ENCODE assay signal across 8 cellular contexts in the genomic region with DNA sequence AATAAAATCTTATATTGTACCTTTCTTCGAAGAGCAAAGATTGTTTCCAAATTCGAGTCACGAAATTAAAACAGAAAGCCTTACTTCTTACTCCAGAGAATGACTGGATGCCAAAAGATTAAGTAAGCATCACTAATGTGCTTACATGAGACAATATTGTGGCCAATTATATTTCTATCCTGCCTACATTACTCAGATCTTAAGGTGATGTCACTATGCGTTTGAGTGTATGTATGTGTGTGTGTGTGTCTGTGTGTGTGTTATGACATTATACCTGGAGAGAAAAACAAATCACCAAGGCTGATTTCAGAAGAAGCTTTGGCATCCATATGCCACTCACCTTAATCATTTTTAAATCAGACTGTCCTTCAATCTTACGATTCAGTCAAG.
DNase-seq lines count a peak whose midpoint lies in the region; ATAC-seq lines count a peak whose summit lies in the region.

No MANE protein-coding gene starts in this region.

- peak; percentile 36 for ATAC-seq in activated CD8-positive, alpha-beta memory T cell treated with anti-CD3 and anti-CD28 coated beads, Interleukin-2, amount 10 ng/mL, durations not matched to agents 7 days and 5 days
- peak; percentile 13 for ATAC-seq in HG03457 (IDR thresholded peaks at IDR 0.05; ENCODE audit: unreplicated experiment)

- no peaks in the 10 kb centered on the region for H3K36me3 Mint-ChIP-seq in activated CD8-positive, alpha-beta memory T cell treated with anti-CD3 and anti-CD28 coated beads, Interleukin-2, amount 10 ng/mL, durations not matched to agents 7 days and 5 days
- H3K36me3 Mint-ChIP-seq in activated T-helper 1 cell treated with anti-CD3 and anti-CD28 coated beads, Interleukin-12 subunit alpha, Interleukin-12 subunit beta, Interleukin-2, Interleukin-4 antibody, amounts not matched to agents 30 ng/mL and 10 ng/mL and 1 ng/mL, durations not matched to agents 14 hours and 24 hours and 36 hours (ENCODE audit: low read depth) = no peaks in the 10 kb centered on the region

- peaks cover 12% of the 10 kb centered on the region for H3K4me1 Mint-ChIP-seq in activated CD8-positive, alpha-beta memory T cell treated with anti-CD3 and anti-CD28 coated beads, Interleukin-2, amount 10 ng/mL, durations not matched to agents 7 days and 5 days
- peaks cover 32% of the 10 kb centered on the region for H3K4me1 Mint-ChIP-seq in activated T-helper 1 cell treated with anti-CD3 and anti-CD28 coated beads, Interleukin-12 subunit alpha, Interleukin-12 subunit beta, Interleukin-2, Interleukin-4 antibody, amounts not matched to agents 30 ng/mL and 10 ng/mL and 1 ng/mL, durations not matched to agents 14 hours and 24 hours and 36 hours (ENCODE audit: low read depth)

- H3K27me3 Mint-ChIP-seq in activated CD8-positive, alpha-beta memory T cell treated with anti-CD3 and anti-CD28 coated beads, Interleukin-2, amount 10 ng/mL, durations not matched to agents 7 days and 5 days = no peaks in the 10 kb centered on the region
- H3K27me3 Mint-ChIP-seq in activated T-helper 1 cell treated with anti-CD3 and anti-CD28 coated beads, Interleukin-12 subunit alpha, Interleukin-12 subunit beta, Interleukin-2, Interleukin-4 antibody, amounts not matched to agents 30 ng/mL and 10 ng/mL and 1 ng/mL, durations not matched to agents 14 hours and 24 hours and 36 hours (ENCODE audit: insufficient read depth) = no peaks in the 10 kb centered on the region

- no peak for DNase-seq in activated CD8-positive, alpha-beta memory T cell treated with anti-CD3 and anti-CD28 coated beads, Interleukin-2, amount 10 ng/mL, durations not matched to agents 7 days and 5 days
- no peak for DNase-seq in activated CD8-positive, alpha-beta memory T cell treated with anti-CD3 and anti-CD28 coated beads, Interleukin-2, amount 50 U/mL, for 48 hours
- DNase-seq in activated T-helper 1 cell treated with anti-CD3 and anti-CD28 coated beads, Interleukin-12 subunit alpha, Interleukin-12 subunit beta, Interleukin-2, Interleukin-4 antibody, amounts not matched to agents 30 ng/mL and 10 ng/mL and 1 ng/mL, durations not matched to agents 14 hours and 24 hours and 36 hours (ENCODE audit: low spot score) = peak; percentile 21
- DNase-seq in non-pigmented ciliary epithelial cell (ENCODE audit: low read depth) (peak; percentile 65), hepatic stellate cell (ENCODE audit: low spot score) (no peak), NCI-H524 (lab: John Stamatoyannopoulos, UW) (no peak)
- DNase-seq in activated effector memory CD4-positive, alpha-beta T cell treated with Interleukin-2 at 50 U/mL for 16 hours = no peak

- H3K27ac Mint-ChIP-seq in activated CD8-positive, alpha-beta memory T cell treated with anti-CD3 and anti-CD28 coated beads, Interleukin-2, amount 10 ng/mL, durations not matched to agents 7 days and 5 days = no peak overlapping the region
- peak overlapping the region; percentile 87 for H3K27ac Mint-ChIP-seq in activated T-helper 1 cell treated with anti-CD3 and anti-CD28 coated beads, Interleukin-12 subunit alpha, Interleukin-12 subunit beta, Interleukin-2, Interleukin-4 antibody, amounts not matched to agents 30 ng/mL and 10 ng/mL and 1 ng/mL, durations not matched to agents 14 hours and 24 hours and 36 hours

- intact Hi-C loops in activated T-helper 1 cell treated with anti-CD3 and anti-CD28 coated beads, Interleukin-12 subunit alpha, Interleukin-12 subunit beta, Interleukin-2, Interleukin-4 antibody, amounts not matched to agents 30 ng/mL and 10 ng/mL and 1 ng/mL, durations not matched to agents 14 hours and 24 hours and 36 hours (cut with micrococcal nuclease) = loop anchor here (10.0 kb wide), 1 partner anchor 819 kb away; the partner anchor contains the start of gene ADGRA3

- H3K9me3 Mint-ChIP-seq in activated CD8-positive, alpha-beta memory T cell treated with anti-CD3 and anti-CD28 coated beads, Interleukin-2, amount 10 ng/mL, durations not matched to agents 7 days and 5 days (ENCODE audit: low read depth) = peaks cover 5% of the 10 kb centered on the region
- no peaks in the 10 kb centered on the region for H3K9me3 Mint-ChIP-seq in activated T-helper 1 cell treated with anti-CD3 and anti-CD28 coated beads, Interleukin-12 subunit alpha, Interleukin-12 subunit beta, Interleukin-2, Interleukin-4 antibody, amounts not matched to agents 30 ng/mL and 10 ng/mL and 1 ng/mL, durations not matched to agents 14 hours and 24 hours and 36 hours

- H3K4me3 Mint-ChIP-seq in activated CD8-positive, alpha-beta memory T cell treated with anti-CD3 and anti-CD28 coated beads, Interleukin-2, amount 10 ng/mL, durations not matched to agents 7 days and 5 days = no peak overlapping the region
- H3K4me3 Mint-ChIP-seq in activated T-helper 1 cell treated with anti-CD3 and anti-CD28 coated beads, Interleukin-12 subunit alpha, Interleukin-12 subunit beta, Interleukin-2, Interleukin-4 antibody, amounts not matched to agents 30 ng/mL and 10 ng/mL and 1 ng/mL, durations not matched to agents 14 hours and 24 hours and 36 hours = no peak overlapping the region

- CTCF ChIA-PET in activated CD8-positive, alpha-beta memory T cell treated with anti-CD3 and anti-CD28 coated beads, Interleukin-2, amount 10 ng/mL, durations not matched to agents 7 days and 5 days (lab: Charles Lee) = no interaction called here

Comparison
In these comparisons a context has a peak if more than half of its experiments do, and no peak if none do; other contexts are left out.
1. DNase-seq: peak in activated T-helper 1 cell treated with anti-CD3 and anti-CD28 coated beads, Interleukin-12 subunit alpha, Interleukin-12 subunit beta, Interleukin-2, Interleukin-4 antibody, amounts not matched to agents 30 ng/mL and 10 ng/mL and 1 ng/mL, durations not matched to agents 14 hours and 24 hours and 36 hours (single experiment) and non-pigmented ciliary epithelial cell (single experiment); none in activated CD8-positive, alpha-beta memory T cell treated with anti-CD3 and anti-CD28 coated beads, Interleukin-2, amount 10 ng/mL, durations not matched to agents 7 days and 5 days (single experiment), activated CD8-positive, alpha-beta memory T cell treated with anti-CD3 and anti-CD28 coated beads, Interleukin-2, amount 50 U/mL, for 48 hours (single experiment), hepatic stellate cell (single experiment), NCI-H524 (0 of 2) and activated effector memory CD4-positive, alpha-beta T cell treated with Interleukin-2 at 50 U/mL for 16 hours (single experiment).